In genomic region chrX:79259073-79259689, GRCh38 we compare ENCODE assay signal across 8 cellular contexts.
DNase-seq lines count a peak whose midpoint lies in the region; ATAC-seq and TF ChIP-seq lines count a peak whose summit lies in the region.

No MANE protein-coding gene starts in this region.

- ATAC-seq in GM21381 (IDR thresholded peaks at IDR 0.05; ENCODE audit: unreplicated experiment): peak; percentile 86
- peak; percentile 90 for ATAC-seq in activated T-cell treated with anti-CD3 and anti-CD28 coated beads, Interleukin-2, amount 50 U/mL, for 72 hours (replicated peaks in 1 of 2)

- peak overlapping the region; percentile 83 to 93 (median 89) for H3K27ac Mint-ChIP-seq in IgD-negative memory B cell
- peak overlapping the region; percentile 91 for H3K27ac Mint-ChIP-seq in activated T-cell treated with anti-CD3 and anti-CD28 coated beads, Interleukin-2, amount 50 U/mL, for 72 hours

- no peak overlapping the region for H3K4me3 ChIP-seq in tibial artery

- no peaks in the 10 kb centered on the region for H3K9me3 ChIP-seq in tibial artery

- no peak overlapping the region for H3K27ac ChIP-seq in tibial artery

- H3K27me3 ChIP-seq in tibial artery: no peaks in the 10 kb centered on the region

- H3K4me1 ChIP-seq in tibial artery: no peaks in the 10 kb centered on the region

- no peak for TF ChIP-seq CTCF in tibial artery (IDR thresholded peaks at IDR 0.05)

- peaks cover 2% of the 10 kb centered on the region for H3K36me3 Mint-ChIP-seq in IgD-negative memory B cell
- peaks cover 2 to 11% of the 10 kb centered on the region in 2 donors for H3K36me3 Mint-ChIP-seq in activated T-cell treated with anti-CD3 and anti-CD28 coated beads, Interleukin-2, amount 50 U/mL, for 72 hours (ENCODE audit: insufficient read depth in 2 of 2)

- no peaks in the 10 kb centered on the region for H3K36me3 ChIP-seq in tibial artery

- peak overlapping the region; percentile 47 to 87 (median 72) for H3K4me3 Mint-ChIP-seq in IgD-negative memory B cell
- peak overlapping the region; percentile 57 to 83 for H3K4me3 Mint-ChIP-seq in activated T-cell treated with anti-CD3 and anti-CD28 coated beads, Interleukin-2, amount 50 U/mL, for 72 hours

- no peaks in the 10 kb centered on the region for H3K27me3 Mint-ChIP-seq in IgD-negative memory B cell
- peaks cover 24% of the 10 kb centered on the region for H3K27me3 Mint-ChIP-seq in activated T-cell treated with anti-CD3 and anti-CD28 coated beads, Interleukin-2, amount 50 U/mL, for 72 hours (ENCODE audit: low read depth)

- peaks cover 0 to 4% (median 1%) of the 10 kb centered on the region in 3 donors for H3K9me3 Mint-ChIP-seq in IgD-negative memory B cell
- peaks cover 0 to 4% of the 10 kb centered on the region in 2 donors for H3K9me3 Mint-ChIP-seq in activated T-cell treated with anti-CD3 and anti-CD28 coated beads, Interleukin-2, amount 50 U/mL, for 72 hours

- H3K4me1 Mint-ChIP-seq in IgD-negative memory B cell: peaks cover 27 to 48% (median 34%) of the 10 kb centered on the region in 3 donors
- peaks cover 79% of the 10 kb centered on the region for H3K4me1 Mint-ChIP-seq in activated T-cell treated with anti-CD3 and anti-CD28 coated beads, Interleukin-2, amount 50 U/mL, for 72 hours (ENCODE audit: low read depth)

- intact Hi-C loops in tibial artery (cut with DNase I; ENCODE audit: low total_unique reads): no loop called here

- DNase-seq in GF-D8 (lab: John Stamatoyannopoulos, UW): peak; percentile 95
- DNase-seq in activated T-cell treated with anti-CD3 and anti-CD28 coated beads, Interleukin-2, amount 50 U/mL, for 72 hours: peak; percentile 46 to 60
- peak; percentile 3 to 9 (median 4) for DNase-seq in stimulated activated CD4-positive, alpha-beta T cell treated with anti-CD3 and anti-CD28 coated beads, TNF-alpha, amount 100 ng/mL, for 1 hour (ENCODE audit: low read depth in 3 of 3, low spot score in 1 of 3)
- no peak for DNase-seq in tibial artery
- DNase-seq in amniotic stem cell (lab: John Stamatoyannopoulos, UW): no peak
- DNase-seq in NCI-H1436 treated with DMSO at 0.1 percent for 48 hours (lab: John Stamatoyannopoulos, UW): no peak

Comparison
In these comparisons a context has a peak if more than half of its experiments do, and no peak if none do; other contexts are left out.
1. DNase-seq: peak in GF-D8 (single experiment), activated T-cell treated with anti-CD3 and anti-CD28 coated beads, Interleukin-2, amount 50 U/mL, for 72 hours (2 of 2) and stimulated activated CD4-positive, alpha-beta T cell treated with anti-CD3 and anti-CD28 coated beads, TNF-alpha, amount 100 ng/mL, for 1 hour (3 of 3); none in tibial artery (0 of 2), amniotic stem cell (single experiment) and NCI-H1436 treated with DMSO at 0.1 percent for 48 hours (single experiment).